Comparison of ENCODE assay signal across 8 cellular contexts in the genomic region with DNA sequence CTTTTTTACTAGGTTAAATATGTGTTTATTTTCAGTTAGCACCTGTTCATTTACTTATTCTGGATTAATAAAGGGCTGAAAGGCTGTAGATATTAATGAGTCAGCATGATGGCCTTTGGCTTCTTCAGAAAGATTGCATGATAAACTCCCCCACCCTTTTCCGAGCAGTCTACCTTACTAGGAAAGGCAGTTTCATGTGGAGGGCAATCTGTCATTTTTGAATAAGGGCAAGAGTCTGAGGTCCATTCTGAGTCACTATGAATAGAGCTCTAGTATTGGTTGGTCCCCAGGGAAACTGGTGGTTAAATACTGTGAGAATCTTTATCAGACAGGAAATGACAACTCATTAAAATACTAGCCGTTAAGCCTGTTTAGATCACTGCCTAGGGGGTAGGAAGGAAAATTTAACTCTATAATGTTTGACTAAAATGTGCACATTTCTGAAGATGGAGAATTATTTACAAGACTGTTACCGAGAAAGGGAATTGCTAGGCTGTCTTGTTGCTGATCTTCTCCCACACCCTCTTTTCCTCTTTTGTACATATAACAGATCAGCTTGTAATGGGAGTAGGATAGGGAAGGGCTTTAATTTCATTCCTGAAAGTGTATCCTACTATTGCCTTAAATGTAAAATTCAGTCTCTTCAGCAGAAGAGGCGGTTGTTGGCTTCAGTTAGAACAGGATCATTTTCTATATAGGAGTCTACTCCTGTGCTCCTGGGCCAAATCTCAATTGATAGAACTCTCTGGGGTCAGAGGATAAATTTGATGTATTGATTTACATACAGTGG.
DNase-seq lines count a peak whose midpoint lies in the region; TF ChIP-seq lines count a peak whose summit lies in the region.

No MANE protein-coding gene starts in this region.

- H3K9ac ChIP-seq in H9 (ENCODE audit: extremely low read depth, insufficient read length, low read length) = no peak overlapping the region

- DNase-seq in activated naive CD4-positive, alpha-beta T cell treated with Interleukin-2 at 50 U/mL for 16 hours = peak; percentile 46
- DNase-seq in activated naive CD4-positive, alpha-beta T cell (lab: John Stamatoyannopoulos, UW) = no peak
- no peak for DNase-seq in H9
- DNase-seq in Kasumi-1 (lab: John Stamatoyannopoulos, UW) = peak; percentile 98 to 99
- peak; percentile 72 to 80 for DNase-seq in SHP77 (lab: John Stamatoyannopoulos, UW)
- DNase-seq in dermis blood vessel endothelial cell = peak; percentile 98
- peak; percentile 95 for DNase-seq in myocyte (ENCODE audit: low read depth)
- DNase-seq in GOT3 (lab: John Stamatoyannopoulos, UW) = no peak

- H3K79me2 ChIP-seq in H9 (ENCODE audit: insufficient read depth, low read length) = no peaks in the 10 kb centered on the region

- WGBS in H9 (ENCODE audit: extremely low coverage, insufficient read length, low lambda C conversion rate) = no CpG with 5 or more reads among the region's 4 CpGs

- no peak overlapping the region for H2BK20ac ChIP-seq in H9 (ENCODE audit: low read depth, low read length, poor library complexity, severe bottlenecking)

- no peaks in the 10 kb centered on the region for H3K36me3 Mint-ChIP-seq in H9 (ENCODE audit: insufficient read depth in 1 of 3, low read depth in 3 of 3)

- H4K8ac ChIP-seq in H9 (replicated peaks; ENCODE audit: insufficient read length, low read depth, low read length) = no peak overlapping the region

- H2BK12ac ChIP-seq in H9 (ENCODE audit: insufficient read length, low read depth, low read length) = no peak overlapping the region

- H3K18ac ChIP-seq in H9 (ENCODE audit: insufficient read length, low read depth, low read length) = no peak overlapping the region

- H3K4me2 ChIP-seq in H9 (ENCODE audit: insufficient read depth, insufficient read length, low read length) = no peak overlapping the region

- no peaks in the 10 kb centered on the region for H3K27me3 ChIP-seq in H9 (ENCODE audit: insufficient read depth, low read length)

- no peak overlapping the region for H3T11ph ChIP-seq in H9 (ENCODE audit: low read length)

- no peak overlapping the region for H4K91ac ChIP-seq in H9 (ENCODE audit: insufficient read length, low read depth, low read length)

- no peak overlapping the region for H2BK5ac ChIP-seq in H9 (ENCODE audit: insufficient read length, low read length)

- H2BK15ac ChIP-seq in H9 (ENCODE audit: low read depth, low read length) = no peak overlapping the region

- H3K23ac ChIP-seq in H9 (ENCODE audit: insufficient read length, low read depth, low read length) = no peak overlapping the region

- no peak for TF ChIP-seq CTCF in H9 (conservative IDR thresholded peaks at IDR 0.05)

- no peak overlapping the region for H3K4me3 Mint-ChIP-seq in H9

- no peaks in the 10 kb centered on the region for H3K23me2 ChIP-seq in H9 (ENCODE audit: insufficient read length, low read depth, low read length, poor library complexity, severe bottlenecking)

- no peak overlapping the region for H3K56ac ChIP-seq in H9 (ENCODE audit: insufficient read length, low read depth, low read length)

- peak overlapping the region in 2 of 3 experiments; percentile 67 to 77; a peak in 3 of 7 replicates for H3K27ac Mint-ChIP-seq in H9

- H3K14ac ChIP-seq in H9 (ENCODE audit: insufficient read depth, low read length) = no peak overlapping the region

- H3K4ac ChIP-seq in H9 (ENCODE audit: low read depth, low read length) = no peak overlapping the region

- H4K20me1 ChIP-seq in H9 (ENCODE audit: control insufficient read depth, insufficient read depth, insufficient read length) = no peaks in the 10 kb centered on the region

- peaks cover 12% of the 10 kb centered on the region for H3K4me1 ChIP-seq in H9 (ENCODE audit: insufficient read depth, low read length)

- H3K4me1 Mint-ChIP-seq in H9 = peaks cover 37 to 39% of the 10 kb centered on the region in 2 experiments

- no peak overlapping the region for H2AFZ ChIP-seq in H9 (ENCODE audit: low read length)

- no peak overlapping the region for H3K27ac ChIP-seq in H9 (ENCODE audit: insufficient read length, low read depth, low read length)

- no peak overlapping the region for H2BK120ac ChIP-seq in H9 (ENCODE audit: low read depth, low read length, poor library complexity, severe bottlenecking)

- no peaks in the 10 kb centered on the region for H3K9me3 Mint-ChIP-seq in H9

- H2AK5ac ChIP-seq in H9 (ENCODE audit: insufficient read length, low read length) = no peak overlapping the region

- no peaks in the 10 kb centered on the region for H3K79me1 ChIP-seq in H9 (ENCODE audit: insufficient read depth, low read depth, low read length, poor library complexity, severe bottlenecking)

- no peak overlapping the region for H4K5ac ChIP-seq in H9 (ENCODE audit: insufficient read length, low read depth, low read length)

- no peaks in the 10 kb centered on the region for H3K27me3 Mint-ChIP-seq in H9 (ENCODE audit: low read depth)

- H3K9me3 ChIP-seq in H9 (ENCODE audit: control insufficient read depth, low read depth, low read length) = no peaks in the 10 kb centered on the region

Comparison
In these comparisons a context has a peak if more than half of its experiments do, and no peak if none do; other contexts are left out.
1. DNase-seq: peak in activated naive CD4-positive, alpha-beta T cell treated with Interleukin-2 at 50 U/mL for 16 hours (single experiment), Kasumi-1 (2 of 2), SHP77 (2 of 2), dermis blood vessel endothelial cell (single experiment) and myocyte (single experiment); none in activated naive CD4-positive, alpha-beta T cell (0 of 4), H9 (single experiment) and GOT3 (single experiment).